19 cellular contexts compared by ENCODE assay signal in the genomic region with DNA sequence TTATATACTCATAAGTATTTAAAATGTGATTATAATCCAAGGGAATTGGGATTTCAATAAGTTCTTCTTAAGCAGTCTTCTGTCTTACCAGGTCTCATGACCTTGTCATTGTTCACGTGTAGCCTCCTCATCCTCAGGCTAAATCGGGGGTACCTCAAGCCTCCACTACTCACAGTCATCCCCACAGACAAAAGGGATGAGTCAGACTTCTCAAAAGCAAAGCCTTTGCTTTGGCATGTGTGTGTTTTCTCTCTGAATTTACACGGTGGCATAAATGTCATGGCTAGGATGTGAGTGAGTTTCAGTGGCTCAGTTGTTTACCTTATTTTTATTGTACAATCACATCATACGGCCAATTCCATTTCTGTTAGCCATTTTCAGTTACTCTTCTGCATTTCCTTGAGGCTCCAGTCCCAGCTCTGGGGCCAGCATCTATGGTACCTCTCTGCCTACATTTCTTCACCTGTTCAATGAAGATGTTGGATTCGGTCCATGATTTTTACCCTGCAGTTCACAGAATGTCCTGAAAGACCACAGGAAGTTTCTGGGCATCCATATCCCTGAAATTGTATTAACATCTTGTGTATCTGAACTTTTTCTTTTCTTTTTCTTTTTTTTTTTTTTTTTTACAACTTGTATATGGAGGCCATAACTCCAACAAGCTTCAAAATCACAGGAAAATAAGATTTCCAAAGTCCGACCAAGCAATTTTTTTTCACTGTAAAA.
DNase-seq lines count a peak whose midpoint lies in the region; ATAC-seq and TF ChIP-seq lines count a peak whose summit lies in the region.
"Had no signal": no experiment of that assay in that cellular context is flagged by ENCODE, and none has a peak within 500 bp of the region (broad histone marks: within the 10 kb centered on the region; RNA-seq: fewer than 3 reads in every experiment).

No MANE protein-coding gene starts in this region.

- H3K27me3 ChIP-seq in cardiac muscle cell (no peaks in the 10 kb centered on the region), right cardiac atrium (ENCODE audit: control insufficient read depth, insufficient read depth) (no peaks in the 10 kb centered on the region), skeletal muscle tissue (ENCODE audit: control insufficient read depth in 3 of 3, insufficient read depth in 3 of 3, low read length in 3 of 3) (no peaks in the 10 kb centered on the region)
- H3K27me3 ChIP-seq: Peyer's patch, SJSA1, upper lobe of right lung had no signal

- H3K27ac ChIP-seq in cardiac muscle cell, result peak overlapping the region; percentile 61
- no peak overlapping the region for H3K27ac ChIP-seq in right cardiac atrium (ENCODE audit: low read length)
- H3K27ac ChIP-seq in skeletal muscle tissue (ENCODE audit: low read depth, low read length), result peak overlapping the region; percentile 82
- H3K27ac ChIP-seq: Peyer's patch, SJSA1, upper lobe of right lung had no signal

- H3K36me3 ChIP-seq in cardiac muscle cell (no peaks in the 10 kb centered on the region), skeletal muscle tissue (ENCODE audit: control insufficient read depth in 3 of 3, insufficient read depth in 3 of 3, low read length in 3 of 3) (no peaks in the 10 kb centered on the region)
- H3K36me3 ChIP-seq: Peyer's patch, SJSA1, upper lobe of right lung had no signal

- H3K9ac ChIP-seq in skeletal muscle tissue (ENCODE audit: low read depth in 1 of 3, low read length in 3 of 3), result no peak overlapping the region

- H3K9me3 ChIP-seq in cardiac muscle cell (ENCODE audit: low read depth) (no peaks in the 10 kb centered on the region), right cardiac atrium (ENCODE audit: control insufficient read depth, low read length) (no peaks in the 10 kb centered on the region), skeletal muscle tissue (ENCODE audit: control insufficient read depth in 3 of 3, low read length in 3 of 3) (no peaks in the 10 kb centered on the region)
- H3K9me3 ChIP-seq: Peyer's patch, SJSA1, upper lobe of right lung had no signal

- TF ChIP-seq CTCF in cardiac muscle cell (IDR thresholded peaks at IDR 0.05; ENCODE audit: low read depth, low read length) (no peak), epithelial cell of esophagus (IDR thresholded peaks at IDR 0.05; ENCODE audit: insufficient read depth, low read depth, low read length, missing control alignments) (no peak)

- DNase-seq in cardiac muscle cell (ENCODE audit: low read depth in 1 of 2, low spot score in 1 of 2), result no peak
- DNase-seq in right cardiac atrium, result no peak
- DNase-seq in M059J (ENCODE audit: low read depth), result peak; percentile 63
- DNase-seq in epithelial cell of esophagus (ENCODE audit: low read depth), result peak; percentile 58
- DNase-seq in activated CD4-positive, alpha-beta T cell treated with anti-CD3 and anti-CD28 coated beads, Interleukin-2, amount 50 U/mL, for 4 hours, result no peak
- DNase-seq in dermis blood vessel endothelial cell, result no peak
- DNase-seq in activated gamma-delta T cell treated with Interleukin-2 at 50 U/mL for 16 hours, result no peak
- DNase-seq: activated CD4-positive, CD25-positive, alpha-beta regulatory T cell treated with anti-CD3 and anti-CD28 coated beads, Interleukin-2, amount 50 U/mL, for 72 hours; activated CD8-positive, alpha-beta memory T cell treated with anti-CD3 and anti-CD28 coated beads for 24 hours; activated T-cell treated with anti-CD3 and anti-CD28 coated beads, Interleukin-2, amount 50 U/mL, for 1 hour; COR-L47; cortex of kidney; KBM-7; substantia nigra; T-helper 1 cell; upper lobe of right lung had no signal

- H3K4me1 ChIP-seq in cardiac muscle cell (ENCODE audit: low read depth) (peaks cover 45% of the 10 kb centered on the region), right cardiac atrium (ENCODE audit: control insufficient read depth, insufficient read depth, low read length) (peaks cover 13% of the 10 kb centered on the region), skeletal muscle tissue (ENCODE audit: control insufficient read depth in 3 of 3, insufficient read depth in 3 of 3, low read length in 3 of 3) (peaks cover 15 to 34% (median 26%) of the 10 kb centered on the region in 3 donors)
- H3K4me1 ChIP-seq: Peyer's patch, SJSA1, upper lobe of right lung had no signal

- no peak for ATAC-seq in right cardiac atrium
- ATAC-seq: upper lobe of right lung had no signal

- intact Hi-C loops in right cardiac atrium (cut with DNase I), result no loop called here

- H3K4me3 ChIP-seq in cardiac muscle cell (no peak overlapping the region), right cardiac atrium (ENCODE audit: low read length) (no peak overlapping the region), epithelial cell of esophagus (ENCODE audit: low read length) (no peak overlapping the region), skeletal muscle tissue (ENCODE audit: low read length in 3 of 3) (no peak overlapping the region)
- H3K4me3 ChIP-seq: Peyer's patch, SJSA1, upper lobe of right lung had no signal

- WGBS in right cardiac atrium, result 88% methylated on average over 6 of the region's 6 CpGs

Comparison
In these comparisons a context has a peak if more than half of its experiments do, and no peak if none do; other contexts are left out.
1. DNase-seq: peak in M059J (single experiment) and epithelial cell of esophagus (single experiment); none in cardiac muscle cell (0 of 2), right cardiac atrium (0 of 3), activated CD4-positive, alpha-beta T cell treated with anti-CD3 and anti-CD28 coated beads, Interleukin-2, amount 50 U/mL, for 4 hours (0 of 2), dermis blood vessel endothelial cell (single experiment) and activated gamma-delta T cell treated with Interleukin-2 at 50 U/mL for 16 hours (single experiment).